In the genomic region with DNA sequence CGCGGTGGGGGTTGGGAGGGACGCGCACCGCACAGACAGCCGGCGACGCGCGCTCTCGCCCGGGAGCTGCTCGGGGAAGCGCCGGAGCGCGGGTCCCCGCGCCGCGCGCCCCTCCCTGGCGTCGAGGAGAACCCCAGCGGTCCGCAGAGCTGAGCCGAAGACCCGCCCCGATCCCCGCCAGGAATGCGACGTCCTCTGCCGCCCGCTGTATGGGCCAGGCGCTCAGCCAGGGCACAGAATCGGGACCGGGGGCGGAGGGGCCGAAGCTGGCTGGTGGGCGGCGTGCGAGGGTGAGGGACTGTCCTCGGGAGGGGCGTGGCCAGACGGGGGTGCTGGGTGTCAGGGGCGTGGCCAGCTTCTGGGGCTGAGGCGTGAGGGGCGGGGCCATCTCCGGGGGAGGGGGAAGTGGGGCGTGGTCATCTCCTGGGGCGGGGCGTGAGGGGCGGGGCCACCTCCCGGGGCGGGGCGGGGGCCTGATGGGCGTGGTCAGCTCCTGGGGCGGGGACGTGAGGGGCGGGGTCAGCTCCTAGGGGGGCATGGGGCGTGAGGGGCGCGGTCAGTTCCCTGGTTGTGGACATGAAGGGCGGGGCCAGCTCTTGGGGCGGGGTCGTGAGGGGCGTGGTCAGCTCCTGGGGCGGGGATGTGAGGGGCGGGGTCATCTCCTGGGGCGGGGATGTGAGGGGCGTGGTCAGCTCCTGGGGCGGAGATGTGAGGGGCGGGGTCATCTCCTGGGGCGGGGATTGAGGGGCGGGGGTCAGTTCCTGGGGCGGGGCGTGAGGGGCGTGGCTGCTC, we compare ENCODE assay signal across 1 cellular context.
TF ChIP-seq lines count a peak whose summit lies in the region.

No MANE protein-coding gene starts in this region.

TF ChIP-seq in K562, 482 proteins besides CTCF, POLR2A, EP300 and RAD21 (continued from another document and continues in another):
- TF ChIP-seq, protein P1, sequence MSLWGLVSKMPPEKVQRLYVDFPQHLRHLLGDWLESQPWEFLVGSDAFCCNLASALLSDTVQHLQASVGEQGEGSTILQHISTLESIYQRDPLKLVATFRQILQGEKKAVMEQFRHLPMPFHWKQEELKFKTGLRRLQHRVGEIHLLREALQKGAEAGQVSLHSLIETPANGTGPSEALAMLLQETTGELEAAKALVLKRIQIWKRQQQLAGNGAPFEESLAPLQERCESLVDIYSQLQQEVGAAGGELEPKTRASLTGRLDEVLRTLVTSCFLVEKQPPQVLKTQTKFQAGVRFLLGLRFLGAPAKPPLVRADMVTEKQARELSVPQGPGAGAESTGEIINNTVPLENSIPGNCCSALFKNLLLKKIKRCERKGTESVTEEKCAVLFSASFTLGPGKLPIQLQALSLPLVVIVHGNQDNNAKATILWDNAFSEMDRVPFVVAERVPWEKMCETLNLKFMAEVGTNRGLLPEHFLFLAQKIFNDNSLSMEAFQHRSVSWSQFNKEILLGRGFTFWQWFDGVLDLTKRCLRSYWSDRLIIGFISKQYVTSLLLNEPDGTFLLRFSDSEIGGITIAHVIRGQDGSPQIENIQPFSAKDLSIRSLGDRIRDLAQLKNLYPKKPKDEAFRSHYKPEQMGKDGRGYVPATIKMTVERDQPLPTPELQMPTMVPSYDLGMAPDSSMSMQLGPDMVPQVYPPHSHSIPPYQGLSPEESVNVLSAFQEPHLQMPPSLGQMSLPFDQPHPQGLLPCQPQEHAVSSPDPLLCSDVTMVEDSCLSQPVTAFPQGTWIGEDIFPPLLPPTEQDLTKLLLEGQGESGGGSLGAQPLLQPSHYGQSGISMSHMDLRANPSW (CRISPR knock-in tag; IDR thresholded peaks at IDR 0.05), result no peak
- TF ChIP-seq ZNF239 (CRISPR knock-in tag; IDR thresholded peaks at IDR 0.05), result no peak
- peak; percentile 44; the same call in 1 of the 2 replicates for TF ChIP-seq RBFOX2 (IDR thresholded peaks at IDR 0.05; ENCODE audit: low read depth, low read length)
- TF ChIP-seq ARID1B (IDR thresholded peaks at IDR 0.05), result no peak
- no peak for TF ChIP-seq SMARCC2 (IDR thresholded peaks at IDR 0.05; ENCODE audit: low read depth)
- no peak for TF ChIP-seq ZNF232 (CRISPR knock-in tag; IDR thresholded peaks at IDR 0.05)
- TF ChIP-seq BACH1 (tag; IDR thresholded peaks at IDR 0.05), result no peak
- TF ChIP-seq CBFA2T3 (IDR thresholded peaks at IDR 0.05), result no peak
- TF ChIP-seq, protein P2, sequence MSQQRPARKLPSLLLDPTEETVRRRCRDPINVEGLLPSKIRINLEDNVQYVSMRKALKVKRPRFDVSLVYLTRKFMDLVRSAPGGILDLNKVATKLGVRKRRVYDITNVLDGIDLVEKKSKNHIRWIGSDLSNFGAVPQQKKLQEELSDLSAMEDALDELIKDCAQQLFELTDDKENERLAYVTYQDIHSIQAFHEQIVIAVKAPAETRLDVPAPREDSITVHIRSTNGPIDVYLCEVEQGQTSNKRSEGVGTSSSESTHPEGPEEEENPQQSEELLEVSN (IDR thresholded peaks at IDR 0.05; ENCODE audit: borderline replicate concordance in 1 of 2, extremely low read depth in 1 of 2, insufficient read depth in 1 of 2, insufficient read length in 1 of 2, low read depth in 1 of 2, low read length in 1 of 2, poor library complexity in 1 of 2, severe bottlenecking in 1 of 2), result peak; percentile 36 to 49
- TF ChIP-seq, protein P3, sequence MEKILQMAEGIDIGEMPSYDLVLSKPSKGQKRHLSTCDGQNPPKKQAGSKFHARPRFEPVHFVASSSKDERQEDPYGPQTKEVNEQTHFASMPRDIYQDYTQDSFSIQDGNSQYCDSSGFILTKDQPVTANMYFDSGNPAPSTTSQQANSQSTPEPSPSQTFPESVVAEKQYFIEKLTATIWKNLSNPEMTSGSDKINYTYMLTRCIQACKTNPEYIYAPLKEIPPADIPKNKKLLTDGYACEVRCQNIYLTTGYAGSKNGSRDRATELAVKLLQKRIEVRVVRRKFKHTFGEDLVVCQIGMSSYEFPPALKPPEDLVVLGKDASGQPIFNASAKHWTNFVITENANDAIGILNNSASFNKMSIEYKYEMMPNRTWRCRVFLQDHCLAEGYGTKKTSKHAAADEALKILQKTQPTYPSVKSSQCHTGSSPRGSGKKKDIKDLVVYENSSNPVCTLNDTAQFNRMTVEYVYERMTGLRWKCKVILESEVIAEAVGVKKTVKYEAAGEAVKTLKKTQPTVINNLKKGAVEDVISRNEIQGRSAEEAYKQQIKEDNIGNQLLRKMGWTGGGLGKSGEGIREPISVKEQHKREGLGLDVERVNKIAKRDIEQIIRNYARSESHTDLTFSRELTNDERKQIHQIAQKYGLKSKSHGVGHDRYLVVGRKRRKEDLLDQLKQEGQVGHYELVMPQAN (IDR thresholded peaks at IDR 0.05; ENCODE audit: borderline replicate concordance), result no peak
- peak in 1 of 2 experiments; percentile 48; a peak in 2 of 4 replicates for TF ChIP-seq TRIM24 (IDR thresholded peaks at IDR 0.05)
- TF ChIP-seq GATAD2B (IDR thresholded peaks at IDR 0.05; ENCODE audit: borderline replicate concordance), result no peak
- no peak for TF ChIP-seq ZNF436 (CRISPR knock-in tag; IDR thresholded peaks at IDR 0.05)
- no peak for TF ChIP-seq FOXM1 (IDR thresholded peaks at IDR 0.05; ENCODE audit: low read depth)
- TF ChIP-seq FOXM1 (CRISPR knock-in tag; IDR thresholded peaks at IDR 0.05; ENCODE audit: low read depth), result no peak
- no peak for TF ChIP-seq PRPF4 (IDR thresholded peaks at IDR 0.05; ENCODE audit: insufficient read depth, low read depth, low read length, poor library complexity, severe bottlenecking)
- TF ChIP-seq SMAD2 (IDR thresholded peaks at IDR 0.05; ENCODE audit: low read depth, low read length), result no peak
- no peak for TF ChIP-seq ZFP1 (CRISPR knock-in tag; IDR thresholded peaks at IDR 0.05)
- TF ChIP-seq, protein P4, sequence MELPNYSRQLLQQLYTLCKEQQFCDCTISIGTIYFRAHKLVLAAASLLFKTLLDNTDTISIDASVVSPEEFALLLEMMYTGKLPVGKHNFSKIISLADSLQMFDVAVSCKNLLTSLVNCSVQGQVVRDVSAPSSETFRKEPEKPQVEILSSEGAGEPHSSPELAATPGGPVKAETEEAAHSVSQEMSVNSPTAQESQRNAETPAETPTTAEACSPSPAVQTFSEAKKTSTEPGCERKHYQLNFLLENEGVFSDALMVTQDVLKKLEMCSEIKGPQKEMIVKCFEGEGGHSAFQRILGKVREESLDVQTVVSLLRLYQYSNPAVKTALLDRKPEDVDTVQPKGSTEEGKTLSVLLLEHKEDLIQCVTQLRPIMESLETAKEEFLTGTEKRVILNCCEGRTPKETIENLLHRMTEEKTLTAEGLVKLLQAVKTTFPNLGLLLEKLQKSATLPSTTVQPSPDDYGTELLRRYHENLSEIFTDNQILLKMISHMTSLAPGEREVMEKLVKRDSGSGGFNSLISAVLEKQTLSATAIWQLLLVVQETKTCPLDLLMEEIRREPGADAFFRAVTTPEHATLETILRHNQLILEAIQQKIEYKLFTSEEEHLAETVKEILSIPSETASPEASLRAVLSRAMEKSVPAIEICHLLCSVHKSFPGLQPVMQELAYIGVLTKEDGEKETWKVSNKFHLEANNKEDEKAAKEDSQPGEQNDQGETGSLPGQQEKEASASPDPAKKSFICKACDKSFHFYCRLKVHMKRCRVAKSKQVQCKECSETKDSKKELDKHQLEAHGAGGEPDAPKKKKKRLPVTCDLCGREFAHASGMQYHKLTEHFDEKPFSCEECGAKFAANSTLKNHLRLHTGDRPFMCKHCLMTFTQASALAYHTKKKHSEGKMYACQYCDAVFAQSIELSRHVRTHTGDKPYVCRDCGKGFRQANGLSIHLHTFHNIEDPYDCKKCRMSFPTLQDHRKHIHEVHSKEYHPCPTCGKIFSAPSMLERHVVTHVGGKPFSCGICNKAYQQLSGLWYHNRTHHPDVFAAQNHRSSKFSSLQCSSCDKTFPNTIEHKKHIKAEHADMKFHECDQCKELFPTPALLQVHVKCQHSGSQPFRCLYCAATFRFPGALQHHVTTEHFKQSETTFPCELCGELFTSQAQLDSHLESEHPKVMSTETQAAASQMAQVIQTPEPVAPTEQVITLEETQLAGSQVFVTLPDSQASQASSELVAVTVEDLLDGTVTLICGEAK (IDR thresholded peaks at IDR 0.05), result no peak
- TF ChIP-seq, protein P4 (CRISPR knock-in tag; IDR thresholded peaks at IDR 0.05), result no peak
- TF ChIP-seq RCOR1 (IDR thresholded peaks at IDR 0.05; ENCODE audit: borderline replicate concordance in 1 of 2, low read depth in 2 of 2, low read length in 2 of 2), result peak in 1 of 2 experiments; percentile 63; a peak in 1 of 4 replicates
- TF ChIP-seq, protein P5, sequence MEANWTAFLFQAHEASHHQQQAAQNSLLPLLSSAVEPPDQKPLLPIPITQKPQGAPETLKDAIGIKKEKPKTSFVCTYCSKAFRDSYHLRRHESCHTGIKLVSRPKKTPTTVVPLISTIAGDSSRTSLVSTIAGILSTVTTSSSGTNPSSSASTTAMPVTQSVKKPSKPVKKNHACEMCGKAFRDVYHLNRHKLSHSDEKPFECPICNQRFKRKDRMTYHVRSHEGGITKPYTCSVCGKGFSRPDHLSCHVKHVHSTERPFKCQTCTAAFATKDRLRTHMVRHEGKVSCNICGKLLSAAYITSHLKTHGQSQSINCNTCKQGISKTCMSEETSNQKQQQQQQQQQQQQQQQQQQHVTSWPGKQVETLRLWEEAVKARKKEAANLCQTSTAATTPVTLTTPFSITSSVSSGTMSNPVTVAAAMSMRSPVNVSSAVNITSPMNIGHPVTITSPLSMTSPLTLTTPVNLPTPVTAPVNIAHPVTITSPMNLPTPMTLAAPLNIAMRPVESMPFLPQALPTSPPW (CRISPR knock-in tag; IDR thresholded peaks at IDR 0.05), result peak; percentile 81
- TF ChIP-seq, protein P6, sequence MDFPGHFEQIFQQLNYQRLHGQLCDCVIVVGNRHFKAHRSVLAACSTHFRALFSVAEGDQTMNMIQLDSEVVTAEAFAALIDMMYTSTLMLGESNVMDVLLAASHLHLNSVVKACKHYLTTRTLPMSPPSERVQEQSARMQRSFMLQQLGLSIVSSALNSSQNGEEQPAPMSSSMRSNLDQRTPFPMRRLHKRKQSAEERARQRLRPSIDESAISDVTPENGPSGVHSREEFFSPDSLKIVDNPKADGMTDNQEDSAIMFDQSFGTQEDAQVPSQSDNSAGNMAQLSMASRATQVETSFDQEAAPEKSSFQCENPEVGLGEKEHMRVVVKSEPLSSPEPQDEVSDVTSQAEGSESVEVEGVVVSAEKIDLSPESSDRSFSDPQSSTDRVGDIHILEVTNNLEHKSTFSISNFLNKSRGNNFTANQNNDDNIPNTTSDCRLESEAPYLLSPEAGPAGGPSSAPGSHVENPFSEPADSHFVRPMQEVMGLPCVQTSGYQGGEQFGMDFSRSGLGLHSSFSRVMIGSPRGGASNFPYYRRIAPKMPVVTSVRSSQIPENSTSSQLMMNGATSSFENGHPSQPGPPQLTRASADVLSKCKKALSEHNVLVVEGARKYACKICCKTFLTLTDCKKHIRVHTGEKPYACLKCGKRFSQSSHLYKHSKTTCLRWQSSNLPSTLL (IDR thresholded peaks at IDR 0.05), result no peak
- peak; percentile 97 for TF ChIP-seq PHF21A (IDR thresholded peaks at IDR 0.05; ENCODE audit: borderline replicate concordance, low read depth)
- TF ChIP-seq, protein P7, sequence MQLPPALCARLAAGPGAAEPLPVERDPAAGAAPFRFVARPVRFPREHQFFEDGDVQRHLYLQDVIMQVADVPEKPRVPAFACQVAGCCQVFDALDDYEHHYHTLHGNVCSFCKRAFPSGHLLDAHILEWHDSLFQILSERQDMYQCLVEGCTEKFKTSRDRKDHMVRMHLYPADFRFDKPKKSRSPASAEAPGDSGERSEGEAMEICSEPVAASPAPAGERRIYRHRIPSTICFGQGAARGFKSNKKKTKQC (CRISPR knock-in tag; IDR thresholded peaks at IDR 0.05), result no peak
- no peak for TF ChIP-seq ZNF253 (CRISPR knock-in tag; conservative IDR thresholded peaks at IDR 0.05)
- TF ChIP-seq RFX7 (CRISPR knock-in tag; IDR thresholded peaks at IDR 0.05), result no peak
- TF ChIP-seq PTRF (tag; IDR thresholded peaks at IDR 0.05), result no peak
- TF ChIP-seq, protein P8, sequence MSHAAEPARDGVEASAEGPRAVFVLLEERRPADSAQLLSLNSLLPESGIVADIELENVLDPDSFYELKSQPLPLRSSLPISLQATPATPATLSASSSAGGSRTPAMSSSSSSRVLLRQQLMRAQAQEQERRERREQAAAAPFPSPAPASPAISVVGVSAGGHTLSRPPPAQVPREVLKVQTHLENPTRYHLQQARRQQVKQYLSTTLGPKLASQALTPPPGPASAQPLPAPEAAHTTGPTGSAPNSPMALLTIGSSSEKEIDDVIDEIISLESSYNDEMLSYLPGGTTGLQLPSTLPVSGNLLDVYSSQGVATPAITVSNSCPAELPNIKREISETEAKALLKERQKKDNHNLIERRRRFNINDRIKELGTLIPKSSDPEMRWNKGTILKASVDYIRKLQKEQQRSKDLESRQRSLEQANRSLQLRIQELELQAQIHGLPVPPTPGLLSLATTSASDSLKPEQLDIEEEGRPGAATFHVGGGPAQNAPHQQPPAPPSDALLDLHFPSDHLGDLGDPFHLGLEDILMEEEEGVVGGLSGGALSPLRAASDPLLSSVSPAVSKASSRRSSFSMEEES (CRISPR knock-in tag; IDR thresholded peaks at IDR 0.05), result no peak
- no peak for TF ChIP-seq NR4A1 (CRISPR knock-in tag; IDR thresholded peaks at IDR 0.05)
- TF ChIP-seq NR4A1 (tag; IDR thresholded peaks at IDR 0.05), result no peak
- no peak for TF ChIP-seq FOSL1 (tag; conservative IDR thresholded peaks at IDR 0.05)
- TF ChIP-seq POU5F1 (IDR thresholded peaks at IDR 0.05; ENCODE audit: borderline replicate concordance, low read depth, low read length, partially characterized antibody), result no peak
- TF ChIP-seq ZNF174 (CRISPR knock-in tag; IDR thresholded peaks at IDR 0.05), result no peak
- no peak for TF ChIP-seq RBM34 (IDR thresholded peaks at IDR 0.05; ENCODE audit: borderline replicate concordance, insufficient read depth, low read length)
